19 cellular contexts compared by ENCODE assay signal in genomic region chr3:6508410-6508759, GRCh38.
DNase-seq lines count a peak whose midpoint lies in the region; ATAC-seq, FAIRE-seq and TF ChIP-seq lines count a peak whose summit lies in the region.
"Had no signal": no experiment of that assay in that cellular context is flagged by ENCODE, and none has a peak within 500 bp of the region (broad histone marks: within the 10 kb centered on the region; RNA-seq: fewer than 3 reads in every experiment).

No MANE protein-coding gene starts in this region.

- H3K27ac ChIP-seq in AG04450 (ENCODE audit: low read depth, low read length) (no peak overlapping the region), GM23338 (ENCODE audit: low read depth) (no peak overlapping the region), astrocyte (ENCODE audit: low read depth, low read length) (no peak overlapping the region)
- H3K27ac ChIP-seq: A549; BLaER1 treated with 17β-estradiol and CSF1 and Interleukin-3, amounts not matched to agents 10 nM and 100 nM; Peyer's patch had no signal

- H3K4me1 Mint-ChIP-seq in GM23338 = peaks cover 12% of the 10 kb centered on the region; the same call in 2 of the 3 replicates
- H3K4me1 Mint-ChIP-seq in astrocyte (ENCODE audit: low read depth, unreplicated experiment) = no peaks in the 10 kb centered on the region
- H3K4me1 Mint-ChIP-seq: CD4-positive, alpha-beta memory T cell; T-cell had no signal

- H3K36me3 ChIP-seq in GM23338 (ENCODE audit: insufficient read depth) = peaks cover 11% of the 10 kb centered on the region; the same call in 1 of the 2 replicates
- H3K36me3 ChIP-seq in astrocyte (ENCODE audit: insufficient read depth, low read length) = no peaks in the 10 kb centered on the region
- H3K36me3 ChIP-seq: BLaER1 treated with 17β-estradiol and CSF1 and Interleukin-3, amounts not matched to agents 10 nM and 100 nM; Peyer's patch had no signal

- peak overlapping the region; percentile 81 for H3K4me3 Mint-ChIP-seq in GM23338
- peak overlapping the region; percentile 89 for H3K4me3 Mint-ChIP-seq in astrocyte (ENCODE audit: unreplicated experiment)
- H3K4me3 Mint-ChIP-seq: T-cell had no signal

- H4K20me1 ChIP-seq in GM23338 (replicated peaks; ENCODE audit: insufficient read depth) (no peaks in the 10 kb centered on the region), astrocyte (ENCODE audit: insufficient read depth, low read length) (no peaks in the 10 kb centered on the region)
- H4K20me1 ChIP-seq: BLaER1 treated with 17β-estradiol and CSF1 and Interleukin-3, amounts not matched to agents 10 nM and 100 nM had no signal

- POLR2A ChIA-PET in AG04450 (lab: Yijun Ruan, JAX) = no interaction called here

- H3K27ac Mint-ChIP-seq in GM23338 (peak overlapping the region; percentile 92), astrocyte (ENCODE audit: unreplicated experiment) (no peak overlapping the region)
- H3K27ac Mint-ChIP-seq: CD4-positive, alpha-beta memory T cell; T-cell had no signal

- H3K4me3 ChIP-seq in AG04450 (ENCODE audit: low read depth, low read length) (peak overlapping the region; percentile 23; the same call in 1 of the 2 replicates), GM23338 (no peak overlapping the region), astrocyte (ENCODE audit: insufficient read depth, low read depth, low read length) (no peak overlapping the region), fibroblast of villous mesenchyme (ENCODE audit: low read depth, low read length) (peak overlapping the region; percentile 49)
- H3K4me3 ChIP-seq: A549; BLaER1 treated with 17β-estradiol and CSF1 and Interleukin-3, amounts not matched to agents 10 nM and 100 nM had no signal

- no peak for TF ChIP-seq CTCF in AG04450 (IDR thresholded peaks at IDR 0.05; ENCODE audit: low read depth, low read length)
- no peak for TF ChIP-seq CTCF in GM23338 (conservative IDR thresholded peaks at IDR 0.05; ENCODE audit: low read depth in 2 of 2)
- TF ChIP-seq CTCF in astrocyte (IDR thresholded peaks at IDR 0.05; ENCODE audit: insufficient read depth, low read depth, low read length) = no peak
- TF ChIP-seq CTCF in fibroblast of villous mesenchyme (IDR thresholded peaks at IDR 0.05; ENCODE audit: insufficient read depth, low read depth, low read length) = no peak

- H3K79me2 ChIP-seq in GM23338 (replicated peaks; ENCODE audit: insufficient read depth) (no peaks in the 10 kb centered on the region), astrocyte (ENCODE audit: insufficient read depth, low read length) (no peaks in the 10 kb centered on the region)

- no peaks in the 10 kb centered on the region for H3K9me2 ChIP-seq in GM23338 (ENCODE audit: insufficient read depth)

- DNase-seq in AG04450 (ENCODE audit: low read depth, low spot score) (no peak), GM23338 (ENCODE audit: low spot score) (no peak), astrocyte (ENCODE audit: low read depth) (no peak), fibroblast of villous mesenchyme (ENCODE audit: low read depth) (no peak), islet precursor cell (no peak), NCI-H82 (lab: John Stamatoyannopoulos, UW) (no peak), DMS153 treated with DMSO at 0.1 percent for 48 hours (lab: John Stamatoyannopoulos, UW; ENCODE audit: unreplicated experiment) (no peak)
- DNase-seq: CD4-positive, alpha-beta memory T cell; EL; MM.1S; NCI-H1092; NCI-H1436 treated with DMSO at 0.1 percent for 48 hours; NCI-H2029 treated with DMSO at 0.1 percent for 48 hours; NCI-H345; NCI-H524; Peyer's patch; T-cell had no signal

- no peaks in the 10 kb centered on the region for H3K27me3 ChIP-seq in AG04450 (ENCODE audit: control insufficient read depth, insufficient read depth, low read length)
- no peaks in the 10 kb centered on the region for H3K27me3 ChIP-seq in GM23338 (ENCODE audit: insufficient read depth)
- H3K27me3 ChIP-seq in astrocyte (ENCODE audit: insufficient read depth, low read length) = no peaks in the 10 kb centered on the region
- H3K27me3 ChIP-seq: BLaER1 treated with 17β-estradiol and CSF1 and Interleukin-3, amounts not matched to agents 10 nM and 100 nM; Peyer's patch had no signal

- no peak for ATAC-seq in GM23338
- ATAC-seq: A549, T-cell had no signal

- H3K4me1 ChIP-seq in GM23338 (ENCODE audit: insufficient read depth) (no peaks in the 10 kb centered on the region), astrocyte (ENCODE audit: insufficient read depth, low read length) (no peaks in the 10 kb centered on the region)
- H3K4me1 ChIP-seq: A549; BLaER1 treated with 17β-estradiol and CSF1 and Interleukin-3, amounts not matched to agents 10 nM and 100 nM; Peyer's patch had no signal

- CTCF ChIA-PET in AG04450 (lab: Charles Lee) = no interaction called here

- no peak for FAIRE-seq in astrocyte (lab: Jason Lieb, UNC)
- FAIRE-seq: A549 had no signal

- H3K4me2 ChIP-seq in GM23338 (no peak overlapping the region), astrocyte (ENCODE audit: low read length) (no peak overlapping the region)
- H3K4me2 ChIP-seq: A549; BLaER1 treated with 17β-estradiol and CSF1 and Interleukin-3, amounts not matched to agents 10 nM and 100 nM had no signal

- H3K27me3 Mint-ChIP-seq in GM23338 (ENCODE audit: insufficient read depth, low read depth, poor library complexity) (no peaks in the 10 kb centered on the region), astrocyte (ENCODE audit: low read depth, unreplicated experiment) (no peaks in the 10 kb centered on the region)
- H3K27me3 Mint-ChIP-seq: CD4-positive, alpha-beta memory T cell; T-cell had no signal

- no peak overlapping the region for H3K9ac ChIP-seq in astrocyte (ENCODE audit: low read length)
- H3K9ac ChIP-seq: BLaER1 treated with 17β-estradiol and CSF1 and Interleukin-3, amounts not matched to agents 10 nM and 100 nM had no signal

- H2AFZ ChIP-seq in GM23338 = no peak overlapping the region
- no peak overlapping the region for H2AFZ ChIP-seq in astrocyte (ENCODE audit: low read depth, low read length)

- H3K36me3 Mint-ChIP-seq in GM23338 (ENCODE audit: low read depth) (peaks cover 23% of the 10 kb centered on the region), astrocyte (ENCODE audit: low read depth, unreplicated experiment) (no peaks in the 10 kb centered on the region)
- H3K36me3 Mint-ChIP-seq: CD4-positive, alpha-beta memory T cell; T-cell had no signal

- peaks cover 74% of the 10 kb centered on the region for H3K9me3 Mint-ChIP-seq in GM23338
- no peaks in the 10 kb centered on the region for H3K9me3 Mint-ChIP-seq in astrocyte (ENCODE audit: unreplicated experiment)

- no peaks in the 10 kb centered on the region for H3F3A ChIP-seq in GM23338 (replicated peaks; ENCODE audit: low read depth)

- H3K9me3 ChIP-seq in AG04450 (ENCODE audit: control insufficient read depth, insufficient read depth, low read length) (peaks cover 15% of the 10 kb centered on the region), astrocyte (ENCODE audit: insufficient read depth, low read depth, low read length) (peaks cover 2% of the 10 kb centered on the region)
- H3K9me3 ChIP-seq: A549; BLaER1 treated with 17β-estradiol and CSF1 and Interleukin-3, amounts not matched to agents 10 nM and 100 nM; Peyer's patch had no signal

TF ChIP-seq in GM23338, 12 proteins besides CTCF, POLR2A, EP300 and RAD21 (continues in another document):
- TF ChIP-seq STAT1 (IDR thresholded peaks at IDR 0.05; ENCODE audit: unreplicated experiment) = no peak
- no peak for TF ChIP-seq ZNF331 (CRISPR knock-in tag; IDR thresholded peaks at IDR 0.05; ENCODE audit: low read depth)
- no peak for TF ChIP-seq NANOG (IDR thresholded peaks at IDR 0.05; ENCODE audit: borderline replicate concordance)
- TF ChIP-seq JUNB (IDR thresholded peaks at IDR 0.05; ENCODE audit: unreplicated experiment) = no peak
- TF ChIP-seq REST (IDR thresholded peaks at IDR 0.05; ENCODE audit: unreplicated experiment) = no peak
- TF ChIP-seq CREB1 (CRISPR knock-in tag; IDR thresholded peaks at IDR 0.05; ENCODE audit: low read depth) = no peak
- no peak for TF ChIP-seq ZNF114 (CRISPR knock-in tag; IDR thresholded peaks at IDR 0.05)

Comparison
In these comparisons a context has a peak if more than half of its experiments do, and no peak if none do; other contexts are left out.
1. H3K4me3 ChIP-seq: peak in AG04450 (single experiment) and fibroblast of villous mesenchyme (single experiment); none in GM23338 (single experiment) and astrocyte (single experiment).